ENCODE assay signal across 8 cellular contexts in genomic region chr7:24576171-24577052, GRCh38. TPM values are rescaled to one million over a fixed set of nuclear protein-coding genes. Genes with fewer than 3 reads are reported as not detected.
A peak's percentile ranks its signal among the peaks of the same experiment; 100 is the strongest.
DNase-seq lines count a peak whose midpoint lies in the region; ATAC-seq, FAIRE-seq and TF ChIP-seq lines count a peak whose summit lies in the region.

No MANE protein-coding gene starts in this region.

- no peaks in the 10 kb centered on the region for H3K9me3 Mint-ChIP-seq in stimulated activated memory B cell treated with anti-CD40 and anti-IgM and Interleukin-4, amounts not matched to agents 10 μg/mL and 1 μg/mL and 100 μg/mL, for 72 hours

- peak; percentile 45 for DNase-seq in D341Med (ENCODE audit: low spot score)
- DNase-seq in HUDEP-2 (lab: John Stamatoyannopoulos, UW; ENCODE audit: unreplicated experiment in 76 of 76) = peak in 43 of 76 experiments; percentile 3 to 69 (median 44)
- DNase-seq in NT2/D1 (ENCODE audit: low read depth, low spot score) = peak; percentile 59
- peak; percentile 72 for DNase-seq in bronchial epithelial cell (ENCODE audit: low read depth)
- DNase-seq in lung (ENCODE audit: low spot score) = no peak

- peak; percentile 65 for TF ChIP-seq CTCF in bronchial epithelial cell (IDR thresholded peaks at IDR 0.05; ENCODE audit: insufficient read depth, low read length, severe bottlenecking)
- peak; percentile 13 for TF ChIP-seq CTCF in lung (IDR thresholded peaks at IDR 0.05; ENCODE audit: control extremely low read depth, extremely low read depth)

- H3K36me3 ChIP-seq in NT2/D1 (ENCODE audit: insufficient read depth, insufficient read length, low read length) (no peaks in the 10 kb centered on the region), bronchial epithelial cell (ENCODE audit: control insufficient read depth, insufficient read depth, low read length) (no peaks in the 10 kb centered on the region), lung (ENCODE audit: control insufficient read depth in 2 of 2, insufficient read depth in 2 of 2, low read length in 2 of 2) (no peaks in the 10 kb centered on the region)

- no peak for FAIRE-seq in bronchial epithelial cell (lab: Jason Lieb, UNC)

- no peak overlapping the region for H3K4me3 ChIP-seq in NT2/D1 (ENCODE audit: insufficient read length, low read depth)
- no peak overlapping the region for H3K4me3 ChIP-seq in bronchial epithelial cell (ENCODE audit: low read depth, low read length)
- no peak overlapping the region for H3K4me3 ChIP-seq in lung

- H3K27me3 Mint-ChIP-seq in stimulated activated memory B cell treated with anti-CD40 and anti-IgM and Interleukin-4, amounts not matched to agents 10 μg/mL and 1 μg/mL and 100 μg/mL, for 72 hours = no peaks in the 10 kb centered on the region

- WGBS in lung, 2 donors = 36 to 38% methylated on average over 2 of the region's 2 CpGs

- no peak overlapping the region for H3K4me3 Mint-ChIP-seq in stimulated activated memory B cell treated with anti-CD40 and anti-IgM and Interleukin-4, amounts not matched to agents 10 μg/mL and 1 μg/mL and 100 μg/mL, for 72 hours

- peaks cover 61% of the 10 kb centered on the region for H3K4me1 Mint-ChIP-seq in stimulated activated memory B cell treated with anti-CD40 and anti-IgM and Interleukin-4, amounts not matched to agents 10 μg/mL and 1 μg/mL and 100 μg/mL, for 72 hours

- H3K9me3 ChIP-seq in NT2/D1 (ENCODE audit: insufficient read depth, low read length) (no peaks in the 10 kb centered on the region; the same call in 1 of the 2 replicates), lung (ENCODE audit: control insufficient read depth in 2 of 2, insufficient read depth in 1 of 2, low read length in 1 of 2) (no peaks in the 10 kb centered on the region)

- peaks cover 8% of the 10 kb centered on the region for H3K27me3 ChIP-seq in NT2/D1 (ENCODE audit: insufficient read depth, insufficient read length)
- H3K27me3 ChIP-seq in bronchial epithelial cell (ENCODE audit: control insufficient read depth, insufficient read depth, low read length) = no peaks in the 10 kb centered on the region
- H3K27me3 ChIP-seq in lung (ENCODE audit: control insufficient read depth, insufficient read depth) = no peaks in the 10 kb centered on the region

- no peak overlapping the region for H3K9ac ChIP-seq in NT2/D1 (ENCODE audit: insufficient read length, low read depth)

- H3K4me1 ChIP-seq in NT2/D1 (ENCODE audit: insufficient read depth, insufficient read length) (no peaks in the 10 kb centered on the region), lung (ENCODE audit: control insufficient read depth in 2 of 2, insufficient read depth in 2 of 2, low read length in 2 of 2) (peaks cover 0 to 4% of the 10 kb centered on the region in 2 donors)

- no peak overlapping the region for H3K27ac ChIP-seq in lung (ENCODE audit: low read depth in 1 of 2, low read length in 1 of 2)

- ATAC-seq in GM19372 (IDR thresholded peaks at IDR 0.05; ENCODE audit: low read depth, unreplicated experiment) (peak; percentile 20), lung (ENCODE audit: insufficient read depth, low FRiP score) (no peak), GM19455 (IDR thresholded peaks at IDR 0.05; ENCODE audit: unreplicated experiment) (no peak)
- no peak for ATAC-seq in stimulated activated memory B cell treated with anti-CD40 and anti-IgM and Interleukin-4, amounts not matched to agents 10 μg/mL and 1 μg/mL and 100 μg/mL, for 72 hours

- H3K27ac Mint-ChIP-seq in stimulated activated memory B cell treated with anti-CD40 and anti-IgM and Interleukin-4, amounts not matched to agents 10 μg/mL and 1 μg/mL and 100 μg/mL, for 72 hours = no peak overlapping the region

- no peaks in the 10 kb centered on the region for H3K36me3 Mint-ChIP-seq in stimulated activated memory B cell treated with anti-CD40 and anti-IgM and Interleukin-4, amounts not matched to agents 10 μg/mL and 1 μg/mL and 100 μg/mL, for 72 hours

RNA-seq across cellular contexts. Expression of gene PALS2, which starts 3.2 kb away (rescaled TPM):
- total RNA-seq in bronchial epithelial cell (14.8 and 24.5 TPM in 2 replicates), lung (10 to 100 TPM in 1 of 2 donors, 1 to 10 TPM in 1; 7.6 to 23.0 TPM)
- 1 to 10 TPM; 2.4 TPM for polyA plus RNA-seq in lung
